ENCODE assay signal across 8 cellular contexts in genomic region chr2:222318026-222318711, GRCh38. TPM values are rescaled to one million over a fixed set of nuclear protein-coding genes. Genes with fewer than 3 reads are reported as not detected.
DNase-seq lines count a peak whose midpoint lies in the region; ATAC-seq, FAIRE-seq and TF ChIP-seq lines count a peak whose summit lies in the region.

No MANE protein-coding gene starts in this region.

- BruUV-seq in OCI-LY7 (replicated peaks; lab: Mats Ljungman, UMichigan), result no TSS peak
- no TSS peak for BruUV-seq in K562 (replicated peaks; lab: Mats Ljungman, UMichigan)

- H4K20me1 ChIP-seq in OCI-LY7 (ENCODE audit: insufficient read depth, low read length) (no peaks in the 10 kb centered on the region), K562 (replicated peaks; ENCODE audit: control insufficient read depth, insufficient read depth, low read length) (no peaks in the 10 kb centered on the region)

- TF ChIP-seq CTCF in OCI-LY7 (conservative IDR thresholded peaks at IDR 0.05; ENCODE audit: low read length) (peak; percentile 74), K562 (IDR thresholded peaks at IDR 0.05 in 2 of 3, conservative IDR thresholded peaks at IDR 0.05 in 1 of 3; ENCODE audit: insufficient read depth in 2 of 3, low read depth in 1 of 3, low read length in 3 of 3) (peak in 1 of 3 experiments; percentile 23; a peak in 2 of 6 replicates)

- H3K27ac ChIP-seq in OCI-LY7 (ENCODE audit: low read depth, low read length, poor library complexity, severe bottlenecking) (no peak overlapping the region), K562 (ENCODE audit: extremely low read depth, low read depth, low read length) (no peak overlapping the region), iPS-18a (ENCODE audit: low read length) (no peak overlapping the region)

- peak; percentile 49 for ATAC-seq in GM21737 (IDR thresholded peaks at IDR 0.05; ENCODE audit: unreplicated experiment)
- ATAC-seq in K562, result peak; percentile 77
- ATAC-seq in sciatic nerve, result peak; percentile 53

- H3K9me3 ChIP-seq in OCI-LY7 (ENCODE audit: low read length) (no peaks in the 10 kb centered on the region), K562 (replicated peaks; ENCODE audit: control insufficient read depth, insufficient read depth, low read depth, low read length) (no peaks in the 10 kb centered on the region), iPS-18a (ENCODE audit: control insufficient read depth, low read depth, low read length) (no peaks in the 10 kb centered on the region)

- H3K9me1 ChIP-seq in K562 (ENCODE audit: control insufficient read depth, insufficient read depth, low read length), result no peaks in the 10 kb centered on the region

- H3K9me2 ChIP-seq in OCI-LY7 (ENCODE audit: insufficient read depth, low read length), result no peaks in the 10 kb centered on the region

- intact Hi-C loops in OCI-LY7 (cut with micrococcal nuclease; ENCODE audit: unreplicated experiment) (loop anchor here (5.0 kb wide), 2 partner anchors 244 to 294 kb away; no protein-coding TSS in a partner anchor), K562 (cut with micrococcal nuclease) (loop anchor here (2.0 kb wide), 1 partner anchor 245 kb away; no protein-coding TSS in a partner anchor), sciatic nerve (cut with DNase I) (no loop called here)

- no peak for FAIRE-seq in K562 (lab: Jason Lieb, UNC)

- H2AFZ ChIP-seq in OCI-LY7 (ENCODE audit: low read length) (peak overlapping the region; percentile 80), K562 (ENCODE audit: low read depth, low read length) (no peak overlapping the region; the same call in 1 of the 2 replicates)

- no peaks in the 10 kb centered on the region for H3K4me1 ChIP-seq in OCI-LY7 (ENCODE audit: insufficient read depth, low read length, poor library complexity, severe bottlenecking)
- H3K4me1 ChIP-seq in K562 (replicated peaks in 1 of 2; ENCODE audit: control insufficient read depth in 2 of 2, insufficient read depth in 2 of 2, low read length in 2 of 2), result peaks cover 0 to 4% of the 10 kb centered on the region in 2 experiments; a peak in 2 of 5 replicates
- H3K4me1 ChIP-seq in iPS-18a (ENCODE audit: control insufficient read depth, low read depth, low read length), result peaks cover 11% of the 10 kb centered on the region

- POLR2A ChIA-PET in OCI-LY7 (lab: Charles Lee) (interaction anchor here (0.6 to 0.9 kb wide), 3 partner anchors 8 to 222 kb away, joined by 3 to 5 read pairs (median 3); no protein-coding TSS in a partner anchor), K562 (lab: Yijun Ruan, JAX) (no interaction called here)

- 12% methylated on average over 26 of the region's 41 CpGs for WGBS in K562 (ENCODE audit: insufficient coverage, low coverage, missing lambda C conversion rate)

- no peak for TF ChIP-seq EP300 in K562 (IDR thresholded peaks at IDR 0.05; ENCODE audit: low read length)

- H3K4me3 ChIP-seq in OCI-LY7 (ENCODE audit: low read depth, low read length, poor library complexity, severe bottlenecking), result peak overlapping the region; percentile 65
- peak overlapping the region; percentile 8; the same call in 1 of the 2 replicates for H3K4me3 ChIP-seq in K562
- H3K4me3 ChIP-seq in iPS-18a (ENCODE audit: low read length), result peak overlapping the region; percentile 58

- no peak for TF ChIP-seq POLR2A in K562 (conservative IDR thresholded peaks at IDR 0.05)

- H3K9ac ChIP-seq in K562 (ENCODE audit: insufficient read depth in 1 of 2, low read depth in 2 of 2, low read length in 2 of 2), result peak overlapping the region in 1 of 2 experiments; percentile 68; a peak in 2 of 4 replicates
- H3K9ac ChIP-seq in iPS-18a (ENCODE audit: low read length), result no peak overlapping the region

- in situ Hi-C loops in K562 (cut with MboI), result loop anchor here (25.0 kb wide), 1 partner anchor 244 kb away; no protein-coding TSS in a partner anchor

- TF ChIP-seq RAD21 in K562 (CRISPR knock-in tag; conservative IDR thresholded peaks at IDR 0.05 in 1 of 2, IDR thresholded peaks at IDR 0.05 in 1 of 2), result peak; percentile 27 to 38; a peak in 3 of 4 replicates

- CTCF ChIA-PET in OCI-LY7 (lab: Charles Lee; ENCODE audit: unreplicated experiment) (interaction anchor here (0.6 kb wide), 1 partner anchor 260 kb away, joined by 3 read pairs; no protein-coding TSS in a partner anchor), K562 (lab: Yijun Ruan, JAX; ENCODE audit: low intra/inter-chr PET ratio) (interaction anchor here (1.0 to 1.1 kb wide), 2 partner anchors 243 to 296 kb away, joined by 5 read pairs; no protein-coding TSS in a partner anchor)

- H3K27me3 ChIP-seq in K562 (ENCODE audit: control insufficient read depth in 2 of 2, insufficient read depth in 2 of 2, low read length in 2 of 2) (no peaks in the 10 kb centered on the region), iPS-18a (ENCODE audit: control insufficient read depth, insufficient read depth, low read length) (peaks cover 92% of the 10 kb centered on the region)

- H3K79me2 ChIP-seq in OCI-LY7 (ENCODE audit: insufficient read depth, low read depth, low read length), result no peaks in the 10 kb centered on the region
- no peaks in the 10 kb centered on the region for H3K79me2 ChIP-seq in K562 (ENCODE audit: control insufficient read depth, insufficient read depth, low read length)

- H3K4me2 ChIP-seq in OCI-LY7 (ENCODE audit: low read length) (peak overlapping the region; percentile 87), K562 (ENCODE audit: insufficient read depth, low read length) (peak overlapping the region; percentile 46; the same call in 1 of the 2 replicates)

- DNase-seq in activated naive CD4-positive, alpha-beta T cell treated with Interleukin-2 at 50 U/mL for 16 hours, result peak; percentile 56
- DNase-seq in activated naive CD4-positive, alpha-beta T cell (lab: John Stamatoyannopoulos, UW), result no peak
- DNase-seq in HuH-7 (ENCODE audit: low spot score), result peak; percentile 85
- DNase-seq in OCI-LY7 (ENCODE audit: low spot score), result peak; percentile 36
- peak in 2 of 4 experiments; percentile 15 to 17 for DNase-seq in K562 (ENCODE audit: extremely low read depth in 1 of 4, low spot score in 3 of 4)
- peak; percentile 58 for DNase-seq in sciatic nerve (ENCODE audit: low spot score)

- H3K36me3 ChIP-seq in OCI-LY7 (ENCODE audit: insufficient read depth, low read length) (no peaks in the 10 kb centered on the region), K562 (ENCODE audit: control insufficient read depth, insufficient read depth, low read length) (no peaks in the 10 kb centered on the region), iPS-18a (ENCODE audit: control insufficient read depth, low read depth, low read length) (no peaks in the 10 kb centered on the region)

TF ChIP-seq in K562, 482 proteins besides CTCF, POLR2A, EP300 and RAD21 (continues in another document):
- no peak for TF ChIP-seq ELK3 (CRISPR knock-in tag; IDR thresholded peaks at IDR 0.05)
- no peak for TF ChIP-seq KLF1 (tag; IDR thresholded peaks at IDR 0.05)
- TF ChIP-seq, protein P1, sequence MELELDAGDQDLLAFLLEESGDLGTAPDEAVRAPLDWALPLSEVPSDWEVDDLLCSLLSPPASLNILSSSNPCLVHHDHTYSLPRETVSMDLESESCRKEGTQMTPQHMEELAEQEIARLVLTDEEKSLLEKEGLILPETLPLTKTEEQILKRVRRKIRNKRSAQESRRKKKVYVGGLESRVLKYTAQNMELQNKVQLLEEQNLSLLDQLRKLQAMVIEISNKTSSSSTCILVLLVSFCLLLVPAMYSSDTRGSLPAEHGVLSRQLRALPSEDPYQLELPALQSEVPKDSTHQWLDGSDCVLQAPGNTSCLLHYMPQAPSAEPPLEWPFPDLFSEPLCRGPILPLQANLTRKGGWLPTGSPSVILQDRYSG (tag; conservative IDR thresholded peaks at IDR 0.05; ENCODE audit: low read depth), result no peak
- no peak for TF ChIP-seq EWSR1 (IDR thresholded peaks at IDR 0.05; ENCODE audit: borderline replicate concordance, low read depth, partially characterized antibody)
- TF ChIP-seq CCAR2 (IDR thresholded peaks at IDR 0.05; ENCODE audit: low read depth, low read length), result no peak
- TF ChIP-seq STAG1 (CRISPR knock-in tag; IDR thresholded peaks at IDR 0.05; ENCODE audit: borderline replicate concordance), result no peak
- no peak for TF ChIP-seq ATF7 (IDR thresholded peaks at IDR 0.05)

RNA-seq across cellular contexts. Expression of gene PAX3, which starts 19.4 kb away (rescaled TPM):
- total RNA-seq in OCI-LY7 (2014; rRNA removed; shearing (Covaris generic)), result not detected in 2 replicates
- total RNA-seq in OCI-LY7 (2022) (not detected in 2 replicates), K562 (2014; rRNA removed) (not detected in 2 replicates), K562 (2014; rRNA removed; fragmentation: Illumina TruSeq; extraction: Trizol) (not detected in 2 replicates), K562 (2015; rRNA removed; fragmentation: Illumina TruSeq; extraction: Trizol) (not detected in 2 replicates), K562 (2021) (not detected in 2 replicates), sciatic nerve (not detected)
- total RNA-seq in K562 (2011; cell fraction: chromatin; rRNA removed; ENCODE audit: low replicate concordance), result not detected in 2 replicates
- not detected in 2 replicates for total RNA-seq in K562 (2011; cell fraction: nucleolus; rRNA removed)
- not detected in 2 replicates for total RNA-seq in K562 (2011; cell fraction: nucleoplasm; rRNA removed)
- polyA plus RNA-seq in K562 (2011; rRNA removed) (not detected in 2 replicates), K562 (2014; fragmentation: Illumina TruSeq; extraction: Trizol) (not detected in 2 replicates), K562 (2014; fragmentation: Nextera tagmentation; extraction: Ambion mirVana) (not detected), K562 (2014; rRNA removed) (not detected in 2 replicates)
- not detected in 2 replicates for polyA plus RNA-seq in K562 (2011; cell fraction: cytosol; rRNA removed)
- not detected in 2 replicates for polyA plus RNA-seq in K562 (2011; cell fraction: nucleus; rRNA removed)
- polyA plus RNA-seq in K562 (2012), result not detected in 2 replicates
- polyA minus RNA-seq in K562 (2011; rRNA and poly(A)+ RNA removed), result not detected in 2 replicates
- not detected in 2 replicates for polyA minus RNA-seq in K562 (2011; cell fraction: cytosol; rRNA and poly(A)+ RNA removed)
- polyA minus RNA-seq in K562 (2011; cell fraction: nucleus; rRNA and poly(A)+ RNA removed), result not detected in 2 replicates

Comparison
In these comparisons a context has a peak if more than half of its experiments do, and no peak if none do; other contexts are left out.
1. DNase-seq: peak in activated naive CD4-positive, alpha-beta T cell treated with Interleukin-2 at 50 U/mL for 16 hours (single experiment), HuH-7 (single experiment), OCI-LY7 (single experiment) and sciatic nerve (single experiment); none in activated naive CD4-positive, alpha-beta T cell (0 of 4).
2. H3K4me3 ChIP-seq: peak in every context shown above with its lines; median percentile 65 in OCI-LY7; 58 in iPS-18a; 8 in K562.
3. Peak in every context shown above with its lines, with median percentiles within 50 percentile points of each other: ATAC-seq.